In the genomic region with DNA sequence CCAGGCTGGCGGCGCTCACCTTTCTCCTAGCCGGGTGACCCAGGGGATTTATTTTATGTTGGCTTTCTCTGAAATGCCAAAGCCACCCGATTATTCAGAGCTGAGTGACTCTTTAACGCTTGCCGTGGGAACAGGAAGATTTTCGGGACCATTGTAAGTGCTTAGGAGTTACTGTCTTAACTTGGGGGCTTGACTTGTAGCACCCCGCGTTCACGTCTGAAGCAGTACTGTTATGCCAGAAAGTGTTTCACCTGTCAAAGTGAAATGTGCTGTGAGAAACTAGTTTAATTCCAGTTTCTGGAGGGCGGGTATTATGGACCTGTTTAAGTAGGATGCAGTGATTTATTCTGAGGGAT, we compare ENCODE assay signal across 8 cellular contexts. TPM values are rescaled to one million over a fixed set of nuclear protein-coding genes. Genes with fewer than 3 reads are reported as not detected.
DNase-seq lines count a peak whose midpoint lies in the region; ATAC-seq and TF ChIP-seq lines count a peak whose summit lies in the region.

No MANE protein-coding gene starts in this region.

- peak overlapping the region; percentile 91 for H3K4me3 ChIP-seq in CD4-positive, CD25-positive, alpha-beta regulatory T cell (ENCODE audit: low read depth, low read length)
- H3K4me3 ChIP-seq in left lung (peak overlapping the region; percentile 90 to 94), thyroid gland (replicated peaks in 1 of 3) (peak overlapping the region; percentile 53 to 94 (median 68))

- peak overlapping the region; percentile 97 for H3K27ac ChIP-seq in CD4-positive, CD25-positive, alpha-beta regulatory T cell (ENCODE audit: insufficient read depth, low read length, poor library complexity, severe bottlenecking)
- H3K27ac ChIP-seq in left lung, result peak overlapping the region; percentile 93 to 97
- peak overlapping the region; percentile 93 to 96 (median 93) for H3K27ac ChIP-seq in thyroid gland

- TF ChIP-seq POLR2A in thyroid gland (IDR thresholded peaks at IDR 0.05), result no peak

- peak overlapping the region; percentile 97 to 99 (median 98) for H3K27ac Mint-ChIP-seq in CD4-positive, CD25-positive, alpha-beta regulatory T cell

- no peaks in the 10 kb centered on the region for H3K9me3 ChIP-seq in CD4-positive, CD25-positive, alpha-beta regulatory T cell (ENCODE audit: control insufficient read depth in 2 of 2, low read length in 2 of 2)
- H3K9me3 ChIP-seq in left lung (no peaks in the 10 kb centered on the region), thyroid gland (no peaks in the 10 kb centered on the region)

- no peak for ATAC-seq in CD4-positive, CD25-positive, alpha-beta regulatory T cell (ENCODE audit: low read depth in 2 of 2)
- ATAC-seq in HG02852 (IDR thresholded peaks at IDR 0.05; ENCODE audit: unreplicated experiment) (peak; percentile 15), left lung (no peak)

- peaks cover 15% of the 10 kb centered on the region for H3K36me3 ChIP-seq in CD4-positive, CD25-positive, alpha-beta regulatory T cell (ENCODE audit: control insufficient read depth, insufficient read depth, low read length)
- H3K36me3 ChIP-seq in left lung (peaks cover 0 to 34% of the 10 kb centered on the region in 2 donors), thyroid gland (no peaks in the 10 kb centered on the region)

- peaks cover 27 to 50% (median 39%) of the 10 kb centered on the region in 4 donors for H3K4me1 Mint-ChIP-seq in CD4-positive, CD25-positive, alpha-beta regulatory T cell

- H3K4me1 ChIP-seq in CD4-positive, CD25-positive, alpha-beta regulatory T cell (ENCODE audit: control insufficient read depth, insufficient read depth, low read length, poor library complexity, severe bottlenecking), result peaks cover 35% of the 10 kb centered on the region
- H3K4me1 ChIP-seq in left lung, result peaks cover 17 to 41% of the 10 kb centered on the region in 2 donors
- peaks cover 17 to 23% of the 10 kb centered on the region in 2 donors for H3K4me1 ChIP-seq in thyroid gland

- WGBS in thyroid gland, 2 donors, result 0 to 2% methylated on average over 7 to 10 of the region's 11 CpGs

- TF ChIP-seq CTCF in left lung (IDR thresholded peaks at IDR 0.05) (no peak), thyroid gland (IDR thresholded peaks at IDR 0.05) (no peak)

- H3K4me3 Mint-ChIP-seq in CD4-positive, CD25-positive, alpha-beta regulatory T cell, result peak overlapping the region; percentile 94 to 99 (median 95)

- no peaks in the 10 kb centered on the region for H3K9me3 Mint-ChIP-seq in CD4-positive, CD25-positive, alpha-beta regulatory T cell

- H3K36me3 Mint-ChIP-seq in CD4-positive, CD25-positive, alpha-beta regulatory T cell, result peaks cover 19% of the 10 kb centered on the region

- DNase-seq in CD4-positive, CD25-positive, alpha-beta regulatory T cell, result no peak
- DNase-seq in amniotic epithelial cell (ENCODE audit: low read depth), result peak; percentile 12
- DNase-seq in left lung, result no peak
- DNase-seq in thyroid gland, result no peak
- no peak for DNase-seq in activated CD4-positive, CD25-positive, alpha-beta regulatory T cell treated with anti-CD3 and anti-CD28 coated beads, Interleukin-2, amount 50 U/mL, for 72 hours
- DNase-seq in NCI-H226, result no peak
- DNase-seq in COR-L47 (lab: John Stamatoyannopoulos, UW), result no peak

- H3K27me3 Mint-ChIP-seq in CD4-positive, CD25-positive, alpha-beta regulatory T cell, result peaks cover 4% of the 10 kb centered on the region

- no peaks in the 10 kb centered on the region for H3K27me3 ChIP-seq in CD4-positive, CD25-positive, alpha-beta regulatory T cell (ENCODE audit: control insufficient read depth, insufficient read depth, low read length)
- H3K27me3 ChIP-seq in left lung (no peaks in the 10 kb centered on the region), thyroid gland (no peaks in the 10 kb centered on the region)

- intact Hi-C loops in left lung (cut with DNase I), result no loop called here
- intact Hi-C loops in thyroid gland (cut with DNase I), result no loop called here

RNA-seq across cellular contexts. Expression of gene LYSET, which starts 0.2 kb away (rescaled TPM):
- total RNA-seq in CD4-positive, CD25-positive, alpha-beta regulatory T cell, result 6.9 TPM
- 10 to 100 TPM; 34.2 to 43.1 (median 36.9) TPM for polyA plus RNA-seq in CD4-positive, CD25-positive, alpha-beta regulatory T cell
- total RNA-seq in left lung (10 to 100 TPM; 29.1 to 42.7 TPM), thyroid gland (10 to 100 TPM in 2 of 4 donors, 1 to 10 TPM in 2; 6.3 to 17.7 (median 12.6) TPM)

RNA-seq across cellular contexts. Expression of gene MOAP1, which starts 0.6 kb away (rescaled TPM):
- total RNA-seq in CD4-positive, CD25-positive, alpha-beta regulatory T cell, result 85.5 TPM
- polyA plus RNA-seq in CD4-positive, CD25-positive, alpha-beta regulatory T cell, result 10 to 100 TPM; 66.4 to 88.1 (median 75.9) TPM
- total RNA-seq in left lung, result 10 to 100 TPM; 20.3 to 28.9 TPM
- 10 to 100 TPM; 34.1 to 48.2 (median 41.5) TPM for total RNA-seq in thyroid gland

RNA-seq across cellular contexts. Expression of gene GON7, which starts 21.6 kb away (rescaled TPM):
- total RNA-seq in CD4-positive, CD25-positive, alpha-beta regulatory T cell, result 7.1 TPM
- 10 to 100 TPM; 25.4 to 31.0 (median 30.4) TPM for polyA plus RNA-seq in CD4-positive, CD25-positive, alpha-beta regulatory T cell
- 10 to 100 TPM; 12.2 to 12.9 TPM for total RNA-seq in left lung
- total RNA-seq in thyroid gland, result 10 to 100 TPM in 3 of 4 donors, 1 to 10 TPM in 1; 9.4 to 19.9 (median 17.1) TPM

RNA-seq across cellular contexts. Expression of gene UBR7, which starts 21.7 kb away (rescaled TPM):
- 13.2 TPM for total RNA-seq in CD4-positive, CD25-positive, alpha-beta regulatory T cell
- 10 to 100 TPM; 36.2 to 45.4 (median 38.2) TPM for polyA plus RNA-seq in CD4-positive, CD25-positive, alpha-beta regulatory T cell
- total RNA-seq in left lung (10 to 100 TPM; 19.4 to 21.2 TPM), thyroid gland (10 to 100 TPM; 29.0 to 52.0 (median 36.9) TPM)
